Comparison of ENCODE assay signal across 1 cellular context in genomic region chr3:43178891-43179366, GRCh38.
TF ChIP-seq lines count a peak whose summit lies in the region.

No MANE protein-coding gene starts in this region.

TF ChIP-seq in HepG2, 621 proteins besides CTCF, POLR2A, EP300 and RAD21 (continued from another document and continues in another):
- TF ChIP-seq DNMT3B (CRISPR knock-in tag; conservative IDR thresholded peaks at IDR 0.05): peak; percentile 74; the same call in 1 of the 2 replicates
- TF ChIP-seq ZNF44 (CRISPR knock-in tag; IDR thresholded peaks at IDR 0.05): no peak
- no peak for TF ChIP-seq SP140L (CRISPR knock-in tag; IDR thresholded peaks at IDR 0.05; ENCODE audit: borderline replicate concordance)
- TF ChIP-seq RNF2 (conservative IDR thresholded peaks at IDR 0.05; ENCODE audit: low read depth): no peak
- TF ChIP-seq NR3C1 (CRISPR knock-in tag; IDR thresholded peaks at IDR 0.05): no peak
- TF ChIP-seq NKX3-1 (CRISPR knock-in tag; IDR thresholded peaks at IDR 0.05): no peak
- 0 out of 2 replicates have a peak, but pooled peaks have one; percentile 40 for TF ChIP-seq ZNF607 (CRISPR knock-in tag; IDR thresholded peaks at IDR 0.05; ENCODE audit: borderline replicate concordance)
- TF ChIP-seq ZNF570 (CRISPR knock-in tag; IDR thresholded peaks at IDR 0.05; ENCODE audit: borderline replicate concordance): no peak
- TF ChIP-seq ZC3H4 (CRISPR knock-in tag; IDR thresholded peaks at IDR 0.05; ENCODE audit: borderline replicate concordance): no peak
- TF ChIP-seq SMAD9 (CRISPR knock-in tag; IDR thresholded peaks at IDR 0.05): no peak
- peak; percentile 33; the same call in 1 of the 2 replicates for TF ChIP-seq EHMT2 (IDR thresholded peaks at IDR 0.05; ENCODE audit: borderline replicate concordance, low read depth, low read length)
- TF ChIP-seq ZNF180 (CRISPR knock-in tag; IDR thresholded peaks at IDR 0.05; ENCODE audit: borderline replicate concordance, low read depth): no peak
- TF ChIP-seq ZNF354B (CRISPR knock-in tag; IDR thresholded peaks at IDR 0.05): no peak
- peak; percentile 42; the same call in 1 of the 2 replicates for TF ChIP-seq ZNF350 (CRISPR knock-in tag; IDR thresholded peaks at IDR 0.05; ENCODE audit: borderline replicate concordance, low read depth)
- TF ChIP-seq, protein P1, sequence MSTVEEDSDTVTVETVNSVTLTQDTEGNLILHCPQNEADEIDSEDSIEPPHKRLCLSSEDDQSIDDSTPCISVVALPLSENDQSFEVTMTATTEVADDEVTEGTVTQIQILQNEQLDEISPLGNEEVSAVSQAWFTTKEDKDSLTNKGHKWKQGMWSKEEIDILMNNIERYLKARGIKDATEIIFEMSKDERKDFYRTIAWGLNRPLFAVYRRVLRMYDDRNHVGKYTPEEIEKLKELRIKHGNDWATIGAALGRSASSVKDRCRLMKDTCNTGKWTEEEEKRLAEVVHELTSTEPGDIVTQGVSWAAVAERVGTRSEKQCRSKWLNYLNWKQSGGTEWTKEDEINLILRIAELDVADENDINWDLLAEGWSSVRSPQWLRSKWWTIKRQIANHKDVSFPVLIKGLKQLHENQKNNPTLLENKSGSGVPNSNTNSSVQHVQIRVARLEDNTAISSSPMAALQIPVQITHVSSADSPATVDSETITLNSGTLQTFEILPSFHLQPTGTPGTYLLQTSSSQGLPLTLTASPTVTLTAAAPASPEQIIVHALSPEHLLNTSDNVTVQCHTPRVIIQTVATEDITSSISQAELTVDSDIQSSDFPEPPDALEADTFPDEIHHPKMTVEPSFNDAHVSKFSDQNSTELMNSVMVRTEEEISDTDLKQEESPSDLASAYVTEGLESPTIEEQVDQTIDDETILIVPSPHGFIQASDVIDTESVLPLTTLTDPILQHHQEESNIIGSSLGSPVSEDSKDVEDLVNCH (CRISPR knock-in tag; IDR thresholded peaks at IDR 0.05): no peak
- no peak for TF ChIP-seq ZNF772 (CRISPR knock-in tag; IDR thresholded peaks at IDR 0.05)
- no peak for TF ChIP-seq DMAP1 (CRISPR knock-in tag; IDR thresholded peaks at IDR 0.05)
- 0 out of 2 replicates have a peak, but pooled peaks have one; percentile 46 for TF ChIP-seq ZMAT3 (CRISPR knock-in tag; conservative IDR thresholded peaks at IDR 0.05)
- no peak for TF ChIP-seq HNRNPLL (IDR thresholded peaks at IDR 0.05; ENCODE audit: low read depth, low read length, poor library complexity, severe bottlenecking)
- TF ChIP-seq, protein P2, sequence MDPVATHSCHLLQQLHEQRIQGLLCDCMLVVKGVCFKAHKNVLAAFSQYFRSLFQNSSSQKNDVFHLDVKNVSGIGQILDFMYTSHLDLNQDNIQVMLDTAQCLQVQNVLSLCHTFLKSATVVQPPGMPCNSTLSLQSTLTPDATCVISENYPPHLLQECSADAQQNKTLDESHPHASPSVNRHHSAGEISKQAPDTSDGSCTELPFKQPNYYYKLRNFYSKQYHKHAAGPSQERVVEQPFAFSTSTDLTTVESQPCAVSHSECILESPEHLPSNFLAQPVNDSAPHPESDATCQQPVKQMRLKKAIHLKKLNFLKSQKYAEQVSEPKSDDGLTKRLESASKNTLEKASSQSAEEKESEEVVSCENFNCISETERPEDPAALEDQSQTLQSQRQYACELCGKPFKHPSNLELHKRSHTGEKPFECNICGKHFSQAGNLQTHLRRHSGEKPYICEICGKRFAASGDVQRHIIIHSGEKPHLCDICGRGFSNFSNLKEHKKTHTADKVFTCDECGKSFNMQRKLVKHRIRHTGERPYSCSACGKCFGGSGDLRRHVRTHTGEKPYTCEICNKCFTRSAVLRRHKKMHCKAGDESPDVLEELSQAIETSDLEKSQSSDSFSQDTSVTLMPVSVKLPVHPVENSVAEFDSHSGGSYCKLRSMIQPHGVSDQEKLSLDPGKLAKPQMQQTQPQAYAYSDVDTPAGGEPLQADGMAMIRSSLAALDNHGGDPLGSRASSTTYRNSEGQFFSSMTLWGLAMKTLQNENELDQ (CRISPR knock-in tag; IDR thresholded peaks at IDR 0.05; ENCODE audit: borderline replicate concordance): no peak
- TF ChIP-seq ZNF660 (CRISPR knock-in tag; IDR thresholded peaks at IDR 0.05; ENCODE audit: borderline replicate concordance, low read depth): no peak
- TF ChIP-seq, protein P3, sequence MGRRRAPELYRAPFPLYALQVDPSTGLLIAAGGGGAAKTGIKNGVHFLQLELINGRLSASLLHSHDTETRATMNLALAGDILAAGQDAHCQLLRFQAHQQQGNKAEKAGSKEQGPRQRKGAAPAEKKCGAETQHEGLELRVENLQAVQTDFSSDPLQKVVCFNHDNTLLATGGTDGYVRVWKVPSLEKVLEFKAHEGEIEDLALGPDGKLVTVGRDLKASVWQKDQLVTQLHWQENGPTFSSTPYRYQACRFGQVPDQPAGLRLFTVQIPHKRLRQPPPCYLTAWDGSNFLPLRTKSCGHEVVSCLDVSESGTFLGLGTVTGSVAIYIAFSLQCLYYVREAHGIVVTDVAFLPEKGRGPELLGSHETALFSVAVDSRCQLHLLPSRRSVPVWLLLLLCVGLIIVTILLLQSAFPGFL (CRISPR knock-in tag; IDR thresholded peaks at IDR 0.05): no peak
- peak; percentile 92; the same call in 1 of the 2 replicates for TF ChIP-seq ZBTB20 (CRISPR knock-in tag; IDR thresholded peaks at IDR 0.05; ENCODE audit: borderline replicate concordance, low read depth)
- peak; percentile 74; the same call in 1 of the 2 replicates for TF ChIP-seq HNF4G (IDR thresholded peaks at IDR 0.05; ENCODE audit: borderline replicate concordance, low read depth, low read length)
- peak; percentile 86; the same call in 1 of the 2 replicates for TF ChIP-seq HNF4G (CRISPR knock-in tag; IDR thresholded peaks at IDR 0.05; ENCODE audit: borderline replicate concordance, low read depth)
- no peak for TF ChIP-seq IKZF4 (CRISPR knock-in tag; IDR thresholded peaks at IDR 0.05; ENCODE audit: borderline replicate concordance, low read depth, not compliant biosample characterization)
- TF ChIP-seq ZNF362 (CRISPR knock-in tag; IDR thresholded peaks at IDR 0.05; ENCODE audit: borderline replicate concordance): no peak
- TF ChIP-seq, protein P4, sequence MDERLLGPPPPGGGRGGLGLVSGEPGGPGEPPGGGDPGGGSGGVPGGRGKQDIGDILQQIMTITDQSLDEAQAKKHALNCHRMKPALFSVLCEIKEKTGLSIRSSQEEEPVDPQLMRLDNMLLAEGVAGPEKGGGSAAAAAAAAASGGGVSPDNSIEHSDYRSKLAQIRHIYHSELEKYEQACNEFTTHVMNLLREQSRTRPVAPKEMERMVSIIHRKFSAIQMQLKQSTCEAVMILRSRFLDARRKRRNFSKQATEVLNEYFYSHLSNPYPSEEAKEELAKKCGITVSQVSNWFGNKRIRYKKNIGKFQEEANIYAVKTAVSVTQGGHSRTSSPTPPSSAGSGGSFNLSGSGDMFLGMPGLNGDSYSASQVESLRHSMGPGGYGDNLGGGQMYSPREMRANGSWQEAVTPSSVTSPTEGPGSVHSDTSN (CRISPR knock-in tag; IDR thresholded peaks at IDR 0.05): 0 out of 2 replicates have a peak, but pooled peaks have one; percentile 13
- TF ChIP-seq PRDM15 (CRISPR knock-in tag; IDR thresholded peaks at IDR 0.05): no peak
- TF ChIP-seq ZNF598 (CRISPR knock-in tag; IDR thresholded peaks at IDR 0.05; ENCODE audit: borderline replicate concordance): no peak
- TF ChIP-seq FOXO4 (CRISPR knock-in tag; conservative IDR thresholded peaks at IDR 0.05): no peak
- TF ChIP-seq MAFG (CRISPR knock-in tag; IDR thresholded peaks at IDR 0.05): peak; percentile 69; the same call in 1 of the 2 replicates
- TF ChIP-seq KDM5A (IDR thresholded peaks at IDR 0.05; ENCODE audit: borderline replicate concordance, low read length): no peak
- TF ChIP-seq, protein P5, sequence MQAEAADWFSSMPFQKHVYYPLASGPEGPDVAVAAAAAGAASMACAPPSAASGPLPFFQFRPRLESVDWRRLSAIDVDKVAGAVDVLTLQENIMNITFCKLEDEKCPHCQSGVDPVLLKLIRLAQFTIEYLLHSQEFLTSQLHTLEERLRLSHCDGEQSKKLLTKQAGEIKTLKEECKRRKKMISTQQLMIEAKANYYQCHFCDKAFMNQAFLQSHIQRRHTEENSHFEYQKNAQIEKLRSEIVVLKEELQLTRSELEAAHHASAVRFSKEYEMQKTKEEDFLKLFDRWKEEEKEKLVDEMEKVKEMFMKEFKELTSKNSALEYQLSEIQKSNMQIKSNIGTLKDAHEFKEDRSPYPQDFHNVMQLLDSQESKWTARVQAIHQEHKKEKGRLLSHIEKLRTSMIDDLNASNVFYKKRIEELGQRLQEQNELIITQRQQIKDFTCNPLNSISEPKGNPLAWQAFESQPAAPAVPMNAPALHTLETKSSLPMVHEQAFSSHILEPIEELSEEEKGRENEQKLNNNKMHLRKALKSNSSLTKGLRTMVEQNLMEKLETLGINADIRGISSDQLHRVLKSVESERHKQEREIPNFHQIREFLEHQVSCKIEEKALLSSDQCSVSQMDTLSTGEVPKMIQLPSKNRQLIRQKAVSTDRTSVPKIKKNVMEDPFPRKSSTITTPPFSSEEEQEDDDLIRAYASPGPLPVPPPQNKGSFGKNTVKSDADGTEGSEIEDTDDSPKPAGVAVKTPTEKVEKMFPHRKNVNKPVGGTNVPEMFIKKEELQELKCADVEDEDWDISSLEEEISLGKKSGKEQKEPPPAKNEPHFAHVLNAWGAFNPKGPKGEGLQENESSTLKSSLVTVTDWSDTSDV (CRISPR knock-in tag; IDR thresholded peaks at IDR 0.05): no peak
- no peak for TF ChIP-seq ZNF883 (CRISPR knock-in tag; IDR thresholded peaks at IDR 0.05; ENCODE audit: not compliant biosample characterization)
- TF ChIP-seq RXRA (CRISPR knock-in tag; IDR thresholded peaks at IDR 0.05): peak; percentile 88; the same call in 1 of the 2 replicates
- no peak for TF ChIP-seq MTA1 (CRISPR knock-in tag; IDR thresholded peaks at IDR 0.05; ENCODE audit: borderline replicate concordance)
- no peak for TF ChIP-seq ZNF747 (CRISPR knock-in tag; IDR thresholded peaks at IDR 0.05; ENCODE audit: borderline replicate concordance)
- 0 out of 2 replicates have a peak, but pooled peaks have one; percentile 25 for TF ChIP-seq MAX (IDR thresholded peaks at IDR 0.05)
- TF ChIP-seq MAFF (IDR thresholded peaks at IDR 0.05; ENCODE audit: low read depth, low read length): peak; percentile 97
- no peak for TF ChIP-seq TBP (CRISPR knock-in tag; IDR thresholded peaks at IDR 0.05)
- peak; percentile 97 for TF ChIP-seq RXRB (CRISPR knock-in tag; IDR thresholded peaks at IDR 0.05; ENCODE audit: borderline replicate concordance)
- TF ChIP-seq TFE3 (CRISPR knock-in tag; IDR thresholded peaks at IDR 0.05): peak; percentile 51; the same call in 1 of the 2 replicates
- TF ChIP-seq PPARG (CRISPR knock-in tag; conservative IDR thresholded peaks at IDR 0.05): peak; percentile 70
- TF ChIP-seq RBFOX2 (IDR thresholded peaks at IDR 0.05; ENCODE audit: low read depth, low read length): no peak
- TF ChIP-seq HDAC2 (CRISPR knock-in tag; IDR thresholded peaks at IDR 0.05): peak; percentile 55
- TF ChIP-seq ZNF441 (CRISPR knock-in tag; IDR thresholded peaks at IDR 0.05; ENCODE audit: borderline replicate concordance): no peak
